ENCODE assay signal across 22 cellular contexts in genomic region chrY:6968191-6968590, GRCh38. TPM values are rescaled to one million over a fixed set of nuclear protein-coding genes. Genes with fewer than 3 reads are reported as not detected.
"Had no signal": no experiment of that assay in that cellular context is flagged by ENCODE, and none has a peak within 500 bp of the region (broad histone marks: within the 10 kb centered on the region; RNA-seq: fewer than 3 reads in every experiment).

No MANE protein-coding gene starts in this region.

- H3K4me3 ChIP-seq: K562, SJCRH30 had no signal

- H3K27ac ChIP-seq: HL-60, KMS-11, RWPE1, SJCRH30 had no signal

- H3K4me1 ChIP-seq: SJCRH30 had no signal

- H3K9me3 ChIP-seq: SJCRH30 had no signal

- DNase-seq: Kasumi-1, MM.1S, NCI-H1092 treated with DMSO at 0.1 percent for 48 hours, NCI-H1436, NCI-H187, NCI-H2029, NCI-H2081 treated with DMSO at 0.1 percent for 48 hours, NCI-H2171, NCI-H226, NCI-H446, NCI-H510A, NCI-H524 treated with DMSO at 0.1 percent for 48 hours, NCI-H69, NCI-H774, PC-3, SHP77, SJCRH30 had no signal

- H3K36me3 ChIP-seq: SJCRH30 had no signal

- H3K4me2 ChIP-seq: KMS-11 had no signal

RNA-seq across cellular contexts. Expression of gene AMELY, which starts 56.6 kb away (rescaled TPM):
- total RNA-seq: K562, M059J, PC-3, SJCRH30 had no signal

RNA-seq across cellular contexts. Expression of gene TBL1Y, which starts 57.7 kb away (rescaled TPM):
- total RNA-seq: K562, M059J, PC-3, SJCRH30 had no signal
